Comparison of ENCODE assay signal across 8 cellular contexts in the genomic region with DNA sequence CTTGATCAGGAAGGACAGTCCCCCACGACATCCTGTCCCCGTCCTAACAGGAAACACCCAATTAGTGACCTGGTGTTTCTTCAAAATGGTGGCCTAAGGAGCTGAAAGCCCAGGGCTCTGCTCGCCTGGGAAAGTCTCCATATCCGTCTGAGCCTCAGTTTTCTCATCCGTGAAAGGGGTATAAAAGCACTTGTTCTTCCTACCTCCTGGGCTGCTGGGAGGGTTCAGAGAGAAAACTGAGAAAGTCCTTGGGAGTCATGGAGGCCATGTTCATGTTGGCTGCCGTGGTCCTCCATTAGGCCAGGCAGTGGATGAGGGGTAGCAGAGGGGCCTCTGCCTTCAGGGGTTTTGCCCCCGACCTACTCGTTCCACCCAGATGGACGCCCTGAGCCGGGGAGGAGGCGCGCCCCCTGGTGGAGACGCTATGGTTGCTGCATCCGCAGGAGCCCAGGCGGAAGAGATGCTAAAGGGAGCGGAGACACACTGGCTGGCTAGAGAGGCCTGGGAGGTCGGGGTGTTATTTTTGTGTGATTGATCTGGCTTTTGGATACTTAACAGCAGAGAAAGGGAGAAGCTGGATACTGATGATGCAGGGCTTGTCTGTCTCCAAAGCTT.
DNase-seq lines count a peak whose midpoint lies in the region; ATAC-seq and TF ChIP-seq lines count a peak whose summit lies in the region.

No MANE protein-coding gene starts in this region.

- intact Hi-C loops in CD14-positive monocyte (cut with micrococcal nuclease) (loop anchor here in 1 of 2 donors (2.0 kb wide), 1 partner anchor 149 kb away; no protein-coding TSS in a partner anchor), left ventricle myocardium superior (cut with micrococcal nuclease) (no loop called here)

- TF ChIP-seq CTCF in CD14-positive monocyte (IDR thresholded peaks at IDR 0.05): peak; percentile 79

- H3K4me3 Mint-ChIP-seq in CD14-positive monocyte: no peak overlapping the region
- H3K4me3 Mint-ChIP-seq in activated T-helper 17 cell treated with anti-CD3 and anti-CD28 coated beads, Interleukin-2, amount 50 U/mL, for 72 hours: no peak overlapping the region

- H3K36me3 Mint-ChIP-seq in CD14-positive monocyte: peaks cover 25 to 40% of the 10 kb centered on the region in 2 donors
- peaks cover 19% of the 10 kb centered on the region for H3K36me3 Mint-ChIP-seq in activated T-helper 17 cell treated with anti-CD3 and anti-CD28 coated beads, Interleukin-2, amount 50 U/mL, for 72 hours (ENCODE audit: low read depth)

- DNase-seq in CD14-positive monocyte (ENCODE audit: low spot score) (no peak), NAMALWA (ENCODE audit: low spot score) (peak; percentile 84), left ventricle myocardium superior (peak; percentile 64), NCI-H510A (lab: John Stamatoyannopoulos, UW) (no peak)
- DNase-seq in stimulated activated CD4-positive, alpha-beta T cell treated with anti-CD3 and anti-CD28 coated beads, Interleukin-2, amount 100 ng/mL, for 48 hours: peak; percentile 58 to 67

- H3K27ac Mint-ChIP-seq in CD14-positive monocyte: no peak overlapping the region
- H3K27ac Mint-ChIP-seq in activated T-helper 17 cell treated with anti-CD3 and anti-CD28 coated beads, Interleukin-2, amount 50 U/mL, for 72 hours: no peak overlapping the region

- peaks cover 6% of the 10 kb centered on the region for H3K4me1 Mint-ChIP-seq in CD14-positive monocyte
- H3K4me1 Mint-ChIP-seq in activated T-helper 17 cell treated with anti-CD3 and anti-CD28 coated beads, Interleukin-2, amount 50 U/mL, for 72 hours: peaks cover 32% of the 10 kb centered on the region

- H3K9me3 Mint-ChIP-seq in CD14-positive monocyte: peaks cover 0 to 2% (median 0%) of the 10 kb centered on the region in 7 donors
- no peaks in the 10 kb centered on the region for H3K9me3 Mint-ChIP-seq in activated T-helper 17 cell treated with anti-CD3 and anti-CD28 coated beads, Interleukin-2, amount 50 U/mL, for 72 hours

- peaks cover 0 to 2% (median 0%) of the 10 kb centered on the region in 3 donors for H3K27me3 Mint-ChIP-seq in CD14-positive monocyte (ENCODE audit: low read depth in 3 of 3)
- H3K27me3 Mint-ChIP-seq in activated T-helper 17 cell treated with anti-CD3 and anti-CD28 coated beads, Interleukin-2, amount 50 U/mL, for 72 hours: no peaks in the 10 kb centered on the region

- ATAC-seq in activated T-helper 17 cell treated with anti-CD3 and anti-CD28 coated beads, Interleukin-2, amount 50 U/mL, for 72 hours (replicated peaks): peak; percentile 52
- ATAC-seq in left ventricle myocardium superior (peak; percentile 53), GM19035 (IDR thresholded peaks at IDR 0.05; ENCODE audit: unreplicated experiment) (no peak), esophagus mucosa (no peak)

Comparison
In these comparisons a context has a peak if more than half of its experiments do, and no peak if none do; other contexts are left out.
1. DNase-seq: peak in NAMALWA (single experiment), left ventricle myocardium superior (single experiment) and stimulated activated CD4-positive, alpha-beta T cell treated with anti-CD3 and anti-CD28 coated beads, Interleukin-2, amount 100 ng/mL, for 48 hours (2 of 2); none in CD14-positive monocyte (single experiment) and NCI-H510A (single experiment).
2. ATAC-seq: peak in activated T-helper 17 cell treated with anti-CD3 and anti-CD28 coated beads, Interleukin-2, amount 50 U/mL, for 72 hours (single experiment) and left ventricle myocardium superior (single experiment); none in GM19035 (single experiment) and esophagus mucosa (single experiment).